10 cellular contexts compared by ENCODE assay signal in genomic region chr4:108109997-108110416, GRCh38. TPM values are rescaled to one million over a fixed set of nuclear protein-coding genes. Genes with fewer than 3 reads are reported as not detected.
DNase-seq lines count a peak whose midpoint lies in the region; ATAC-seq and TF ChIP-seq lines count a peak whose summit lies in the region.
"Had no signal": no experiment of that assay in that cellular context is flagged by ENCODE, and none has a peak within 500 bp of the region (broad histone marks: within the 10 kb centered on the region; RNA-seq: fewer than 3 reads in every experiment).

No MANE protein-coding gene starts in this region.

- WGBS in body of pancreas, 2 donors = 22 to 29% methylated on average over 2 of the region's 2 CpGs

- no peaks in the 10 kb centered on the region for H3K36me3 ChIP-seq in body of pancreas (replicated peaks in 1 of 2; ENCODE audit: insufficient read depth in 1 of 2, low read depth in 2 of 2)

- H3K4me3 ChIP-seq in body of pancreas = no peak overlapping the region
- H3K4me3 ChIP-seq: K562, PC-9 had no signal

- H3K27ac ChIP-seq in body of pancreas (peak overlapping the region in 1 of 4 donors; percentile 1), foreskin keratinocyte (no peak overlapping the region)
- H3K27ac ChIP-seq: PC-9 had no signal

- H3K4me1 ChIP-seq in body of pancreas = peaks cover 4% of the 10 kb centered on the region
- H3K4me1 ChIP-seq in foreskin keratinocyte = no peaks in the 10 kb centered on the region

- TF ChIP-seq POLR2A in body of pancreas (IDR thresholded peaks at IDR 0.05) = no peak

- TF ChIP-seq CTCF in body of pancreas (IDR thresholded peaks at IDR 0.05) (peak in 2 of 7 experiments; percentile 9 to 18), foreskin keratinocyte (conservative IDR thresholded peaks at IDR 0.05) (no peak)

- H3K9me3 ChIP-seq in body of pancreas = no peaks in the 10 kb centered on the region

- no peak for DNase-seq in body of pancreas
- DNase-seq in retina = no peak
- DNase-seq in foreskin keratinocyte = no peak
- no peak for DNase-seq in SIG-M5 (lab: John Stamatoyannopoulos, UW)
- DNase-seq: activated CD8-positive, alpha-beta memory T cell treated with anti-CD3 and anti-CD28 coated beads, Interleukin-2, amount 10 ng/mL, durations not matched to agents 7 days and 5 days; PC-9 had no signal

- ATAC-seq in GM18867 (IDR thresholded peaks at IDR 0.05; ENCODE audit: unreplicated experiment) (peak; percentile 78), GM21526 (IDR thresholded peaks at IDR 0.05; ENCODE audit: low FRiP score, unreplicated experiment) (peak; percentile 85), HG03159 (IDR thresholded peaks at IDR 0.05; ENCODE audit: unreplicated experiment) (peak; percentile 82), body of pancreas (peak; percentile 38), foreskin keratinocyte (no peak)
- ATAC-seq: activated CD8-positive, alpha-beta memory T cell treated with anti-CD3 and anti-CD28 coated beads, Interleukin-2, amount 10 ng/mL, durations not matched to agents 7 days and 5 days; K562 had no signal

- H3K27me3 ChIP-seq in body of pancreas (no peaks in the 10 kb centered on the region), foreskin keratinocyte (no peaks in the 10 kb centered on the region)

- intact Hi-C loops in body of pancreas (cut with DNase I) = no loop called here

RNA-seq across cellular contexts. Expression of gene LEF1, which starts 58.7 kb away (rescaled TPM):
- total RNA-seq in body of pancreas (1 to 10 TPM; 1.6 to 5.6 TPM), foreskin keratinocyte (10.1 and 18.7 TPM in 2 replicates)
- polyA plus RNA-seq in foreskin keratinocyte = 5.7 and 8.2 TPM in 2 replicates
